ENCODE assay signal across 26 cellular contexts in genomic region chr16:29989111-29989858, GRCh38. TPM values are rescaled to one million over a fixed set of nuclear protein-coding genes. Genes with fewer than 3 reads are reported as not detected.
DNase-seq lines count a peak whose midpoint lies in the region; ATAC-seq and TF ChIP-seq lines count a peak whose summit lies in the region.
"Had no signal": no experiment of that assay in that cellular context is flagged by ENCODE, and none has a peak within 500 bp of the region (broad histone marks: within the 10 kb centered on the region; RNA-seq: fewer than 3 reads in every experiment).

No MANE protein-coding gene starts in this region.

- peak overlapping the region; percentile 43 to 76 (median 74); a peak in 4 of 7 replicates for H3K27ac Mint-ChIP-seq in H9
- H3K27ac Mint-ChIP-seq in neural progenitor cell: peak overlapping the region; percentile 44
- no peak overlapping the region for H3K27ac Mint-ChIP-seq in activated T-helper 2 cell treated with anti-CD3 and anti-CD28 coated beads, Interferon-gamma antibody, Interleukin-2, Interleukin-4, amounts not matched to agents 10 μg/mL and 5 μg/mL and 100 μg/mL, durations not matched to agents 14 hours and 24 hours and 36 hours
- H3K27ac Mint-ChIP-seq: activated T-helper 17 cell treated with anti-CD3 and anti-CD28 coated beads, Interleukin-2, amount 50 U/mL, for 72 hours; T-helper 17 cell had no signal

- H3K27me3 ChIP-seq in H9 (ENCODE audit: insufficient read depth, low read length) (no peaks in the 10 kb centered on the region), colonic mucosa (no peaks in the 10 kb centered on the region), neural progenitor cell (no peaks in the 10 kb centered on the region), smooth muscle cell (ENCODE audit: low read depth) (no peaks in the 10 kb centered on the region)
- H3K27me3 ChIP-seq: gastrocnemius medialis, testis had no signal

- H3K9ac ChIP-seq in H9 (ENCODE audit: extremely low read depth, insufficient read length, low read length): no peak overlapping the region
- peak overlapping the region in 1 of 2 donors; percentile 42 for H3K9ac ChIP-seq in colonic mucosa (ENCODE audit: low read depth in 2 of 2, low read length in 2 of 2)
- no peak overlapping the region for H3K9ac ChIP-seq in neural progenitor cell
- H3K9ac ChIP-seq in smooth muscle cell (ENCODE audit: low read depth): no peak overlapping the region

- no peak overlapping the region for H3K14ac ChIP-seq in H9 (ENCODE audit: insufficient read depth, low read length)

- no peak overlapping the region for H3K23ac ChIP-seq in H9 (ENCODE audit: insufficient read length, low read depth, low read length)

- ATAC-seq in HG02798 (IDR thresholded peaks at IDR 0.05; ENCODE audit: poor library complexity, unreplicated experiment): no peak
- no peak for ATAC-seq in GM18519 (IDR thresholded peaks at IDR 0.05; ENCODE audit: low FRiP score, unreplicated experiment)
- ATAC-seq: activated T-helper 17 cell treated with anti-CD3 and anti-CD28 coated beads, Interleukin-2, amount 50 U/mL, for 72 hours; effector memory CD8-positive, alpha-beta T cell; gastrocnemius medialis; T-helper 17 cell had no signal

- H4K8ac ChIP-seq in H9 (replicated peaks; ENCODE audit: insufficient read length, low read depth, low read length): no peak overlapping the region

- no peaks in the 10 kb centered on the region for H3K79me2 ChIP-seq in H9 (ENCODE audit: insufficient read depth, low read length)
- H3K79me2 ChIP-seq in neural progenitor cell (ENCODE audit: low read depth): no peaks in the 10 kb centered on the region
- no peaks in the 10 kb centered on the region for H3K79me2 ChIP-seq in smooth muscle cell (ENCODE audit: low read depth)

- TF ChIP-seq CTCF in 22Rv1 (IDR thresholded peaks at IDR 0.05) (no peak), H9 (conservative IDR thresholded peaks at IDR 0.05) (no peak), colonic mucosa (IDR thresholded peaks at IDR 0.05) (no peak), neural progenitor cell (IDR thresholded peaks at IDR 0.05) (no peak), smooth muscle cell (IDR thresholded peaks at IDR 0.05; ENCODE audit: borderline replicate concordance, insufficient read depth, poor library complexity, severe bottlenecking) (no peak)

- H3K18ac ChIP-seq in H9 (ENCODE audit: insufficient read length, low read depth, low read length): no peak overlapping the region

- no peak overlapping the region for H3K4me3 Mint-ChIP-seq in H9
- H3K4me3 Mint-ChIP-seq in neural progenitor cell: peak overlapping the region; percentile 4
- no peak overlapping the region for H3K4me3 Mint-ChIP-seq in activated T-helper 2 cell treated with anti-CD3 and anti-CD28 coated beads, Interferon-gamma antibody, Interleukin-2, Interleukin-4, amounts not matched to agents 10 μg/mL and 5 μg/mL and 100 μg/mL, durations not matched to agents 14 hours and 24 hours and 36 hours (ENCODE audit: low read depth)
- H3K4me3 Mint-ChIP-seq: activated T-helper 17 cell treated with anti-CD3 and anti-CD28 coated beads, Interleukin-2, amount 50 U/mL, for 72 hours; CD14-positive monocyte; effector memory CD8-positive, alpha-beta T cell; T-helper 17 cell had no signal

- H3K27ac ChIP-seq in 22Rv1: peak overlapping the region; percentile 99
- no peak overlapping the region for H3K27ac ChIP-seq in H9 (ENCODE audit: insufficient read length, low read depth, low read length)
- peak overlapping the region; percentile 65 for H3K27ac ChIP-seq in colonic mucosa
- H3K27ac ChIP-seq in neural progenitor cell: no peak overlapping the region
- H3K27ac ChIP-seq in smooth muscle cell (ENCODE audit: low read depth): no peak overlapping the region
- H3K27ac ChIP-seq: gastrocnemius medialis, SK-N-MC, skin epidermis, testis, VCaP had no signal

- H3K27me3 Mint-ChIP-seq in H9 (ENCODE audit: low read depth): no peaks in the 10 kb centered on the region; the same call in 1 of the 2 replicates
- peaks cover 6% of the 10 kb centered on the region for H3K27me3 Mint-ChIP-seq in neural progenitor cell (ENCODE audit: insufficient read depth, low read depth)
- H3K27me3 Mint-ChIP-seq in activated T-helper 2 cell treated with anti-CD3 and anti-CD28 coated beads, Interferon-gamma antibody, Interleukin-2, Interleukin-4, amounts not matched to agents 10 μg/mL and 5 μg/mL and 100 μg/mL, durations not matched to agents 14 hours and 24 hours and 36 hours (ENCODE audit: low read depth): no peaks in the 10 kb centered on the region
- H3K27me3 Mint-ChIP-seq: activated T-helper 17 cell treated with anti-CD3 and anti-CD28 coated beads, Interleukin-2, amount 50 U/mL, for 72 hours; effector memory CD8-positive, alpha-beta T cell; T-helper 17 cell had no signal

- no peaks in the 10 kb centered on the region for H4K20me1 ChIP-seq in H9 (ENCODE audit: control insufficient read depth, insufficient read depth, insufficient read length)
- H4K20me1 ChIP-seq in neural progenitor cell (ENCODE audit: low read depth): no peaks in the 10 kb centered on the region
- no peaks in the 10 kb centered on the region for H4K20me1 ChIP-seq in smooth muscle cell (ENCODE audit: low read depth)

- H3F3A ChIP-seq in neural progenitor cell (ENCODE audit: low read depth): peaks cover 4% of the 10 kb centered on the region
- peaks cover 4% of the 10 kb centered on the region for H3F3A ChIP-seq in smooth muscle cell (ENCODE audit: low read depth)

- no peak overlapping the region for H2AK5ac ChIP-seq in H9 (ENCODE audit: insufficient read length, low read length)

- H3K79me1 ChIP-seq in H9 (ENCODE audit: insufficient read depth, low read depth, low read length, poor library complexity, severe bottlenecking): no peaks in the 10 kb centered on the region

- H4K5ac ChIP-seq in H9 (ENCODE audit: insufficient read length, low read depth, low read length): no peak overlapping the region

- H2BK15ac ChIP-seq in H9 (ENCODE audit: low read depth, low read length): no peak overlapping the region

- H3K56ac ChIP-seq in H9 (ENCODE audit: insufficient read length, low read depth, low read length): no peak overlapping the region

- H3K4me2 ChIP-seq in H9 (ENCODE audit: insufficient read depth, insufficient read length, low read length) (no peak overlapping the region), neural progenitor cell (no peak overlapping the region), smooth muscle cell (no peak overlapping the region)

- H4K91ac ChIP-seq in H9 (ENCODE audit: insufficient read length, low read depth, low read length): no peak overlapping the region

- H2AFZ ChIP-seq in H9 (ENCODE audit: low read length): no peak overlapping the region
- no peak overlapping the region for H2AFZ ChIP-seq in neural progenitor cell (replicated peaks)
- H2AFZ ChIP-seq in smooth muscle cell (ENCODE audit: low read depth): no peak overlapping the region

- H2BK12ac ChIP-seq in H9 (ENCODE audit: insufficient read length, low read depth, low read length): no peak overlapping the region

- H3K23me2 ChIP-seq in H9 (ENCODE audit: insufficient read length, low read depth, low read length, poor library complexity, severe bottlenecking): no peaks in the 10 kb centered on the region

- H3K4me3 ChIP-seq in colonic mucosa (no peak overlapping the region), neural progenitor cell (no peak overlapping the region), smooth muscle cell (no peak overlapping the region)
- H3K4me3 ChIP-seq: gastrocnemius medialis, SK-N-MC, skin epidermis, testis had no signal

- intact Hi-C loops in colonic mucosa (cut with DNase I): no loop called here
- intact Hi-C loops in activated T-helper 2 cell treated with anti-CD3 and anti-CD28 coated beads, Interferon-gamma antibody, Interleukin-2, Interleukin-4, amounts not matched to agents 10 μg/mL and 5 μg/mL and 100 μg/mL, durations not matched to agents 14 hours and 24 hours and 36 hours (cut with micrococcal nuclease): no loop called here

- H3K4me1 ChIP-seq in H9 (ENCODE audit: insufficient read depth, low read length): no peaks in the 10 kb centered on the region
- H3K4me1 ChIP-seq in colonic mucosa: peaks cover 4% of the 10 kb centered on the region
- H3K4me1 ChIP-seq in neural progenitor cell: peaks cover under 1% of the 10 kb centered on the region
- no peaks in the 10 kb centered on the region for H3K4me1 ChIP-seq in smooth muscle cell (ENCODE audit: low read depth)

- H2BK20ac ChIP-seq in H9 (ENCODE audit: low read depth, low read length, poor library complexity, severe bottlenecking): no peak overlapping the region

- no peak overlapping the region for H3T11ph ChIP-seq in H9 (ENCODE audit: low read length)

- no peak for DNase-seq in H9
- DNase-seq in colonic mucosa: no peak
- no peak for DNase-seq in neural progenitor cell (ENCODE audit: low spot score)
- DNase-seq in smooth muscle cell (lab: John Stamatoyannopoulos, UW; ENCODE audit: unreplicated experiment): no peak
- DNase-seq in activated T-helper 2 cell treated with anti-CD3 and anti-CD28 coated beads, Interferon-gamma antibody, Interleukin-2, Interleukin-4, amounts not matched to agents 10 μg/mL and 5 μg/mL and 100 μg/mL, durations not matched to agents 14 hours and 24 hours and 36 hours (ENCODE audit: low spot score): no peak
- DNase-seq: activated CD4-positive, alpha-beta T cell treated with anti-CD3 and anti-CD28 coated beads, Interleukin-2, amount 50 U/mL, for 1 hour; DMS 273 treated with DMSO at 0.1 percent for 48 hours; effector memory CD8-positive, alpha-beta T cell; gastrocnemius medialis; hypothalamus; IMR-90; NCI-H1092 treated with DMSO at 0.1 percent for 48 hours; NCI-H2029; NCI-H2227 treated with DMSO at 0.1 percent for 48 hours; RPMI8226; stimulated activated CD4-positive, alpha-beta T cell treated with anti-CD3 and anti-CD28 coated beads, Interleukin-2, amount 100 ng/mL, for 24 hours; T-helper 17 cell; testis had no signal

- peaks cover 8% of the 10 kb centered on the region for H3K36me3 ChIP-seq in colonic mucosa
- no peaks in the 10 kb centered on the region for H3K36me3 ChIP-seq in neural progenitor cell
- no peaks in the 10 kb centered on the region for H3K36me3 ChIP-seq in smooth muscle cell (ENCODE audit: low read depth)

- H2BK5ac ChIP-seq in H9 (ENCODE audit: insufficient read length, low read length): no peak overlapping the region

- peaks cover 26 to 73% (median 65%) of the 10 kb centered on the region in 3 experiments for H3K36me3 Mint-ChIP-seq in H9 (ENCODE audit: insufficient read depth in 1 of 3, low read depth in 3 of 3)
- peaks cover 25% of the 10 kb centered on the region for H3K36me3 Mint-ChIP-seq in neural progenitor cell
- H3K36me3 Mint-ChIP-seq in activated T-helper 2 cell treated with anti-CD3 and anti-CD28 coated beads, Interferon-gamma antibody, Interleukin-2, Interleukin-4, amounts not matched to agents 10 μg/mL and 5 μg/mL and 100 μg/mL, durations not matched to agents 14 hours and 24 hours and 36 hours (ENCODE audit: low read depth): peaks cover 69% of the 10 kb centered on the region

- H3K9me3 Mint-ChIP-seq in H9 (no peaks in the 10 kb centered on the region), neural progenitor cell (no peaks in the 10 kb centered on the region)
- H3K9me3 Mint-ChIP-seq in activated T-helper 2 cell treated with anti-CD3 and anti-CD28 coated beads, Interferon-gamma antibody, Interleukin-2, Interleukin-4, amounts not matched to agents 10 μg/mL and 5 μg/mL and 100 μg/mL, durations not matched to agents 14 hours and 24 hours and 36 hours: no peaks in the 10 kb centered on the region
- H3K9me3 Mint-ChIP-seq: activated T-helper 17 cell treated with anti-CD3 and anti-CD28 coated beads, Interleukin-2, amount 50 U/mL, for 72 hours; CD14-positive monocyte; effector memory CD8-positive, alpha-beta T cell had no signal

- no peak overlapping the region for H3K4ac ChIP-seq in H9 (ENCODE audit: low read depth, low read length)

- no peaks in the 10 kb centered on the region for H3K9me3 ChIP-seq in H9 (ENCODE audit: control insufficient read depth, low read depth, low read length)
- H3K9me3 ChIP-seq in colonic mucosa: no peaks in the 10 kb centered on the region
- H3K9me3 ChIP-seq in neural progenitor cell (ENCODE audit: low read depth): no peaks in the 10 kb centered on the region
- no peaks in the 10 kb centered on the region for H3K9me3 ChIP-seq in smooth muscle cell (replicated peaks; ENCODE audit: low read depth)
- H3K9me3 ChIP-seq: gastrocnemius medialis, testis had no signal

- H3K4me1 Mint-ChIP-seq in H9 (peaks cover 2% of the 10 kb centered on the region in 2 experiments), neural progenitor cell (peaks cover 11% of the 10 kb centered on the region)
- H3K4me1 Mint-ChIP-seq in activated T-helper 2 cell treated with anti-CD3 and anti-CD28 coated beads, Interferon-gamma antibody, Interleukin-2, Interleukin-4, amounts not matched to agents 10 μg/mL and 5 μg/mL and 100 μg/mL, durations not matched to agents 14 hours and 24 hours and 36 hours (ENCODE audit: low read depth): peaks cover 5% of the 10 kb centered on the region

- H2BK120ac ChIP-seq in H9 (ENCODE audit: low read depth, low read length, poor library complexity, severe bottlenecking): no peak overlapping the region

- no CpG with 5 or more reads among the region's 23 CpGs for WGBS in H9 (ENCODE audit: extremely low coverage, insufficient read length, low lambda C conversion rate)
- WGBS in smooth muscle cell (ENCODE audit: low lambda C conversion rate): 94% methylated on average over 23 of the region's 23 CpGs

RNA-seq across cellular contexts. Expression of gene HIRIP3, which starts 6.1 kb away (rescaled TPM):
- 18.5 and 21.6 TPM in 2 replicates for total RNA-seq in H9 (2021)
- total RNA-seq in colonic mucosa: 10 to 100 TPM in 1 of 2 donors, 1 to 10 TPM in 1; 7.5 to 18.4 TPM
- 4.7 and 14.1 TPM in 2 replicates for total RNA-seq in neural progenitor cell (ENCODE audit: low replicate concordance)
- 11.3 and 17.0 TPM in 2 replicates for total RNA-seq in smooth muscle cell
- 13.2 and 13.9 TPM in 2 replicates for polyA plus RNA-seq in smooth muscle cell
- total RNA-seq in activated T-helper 2 cell treated with anti-CD3 and anti-CD28 coated beads, Interferon-gamma antibody, Interleukin-2, Interleukin-4, amounts not matched to agents 10 μg/mL and 5 μg/mL and 100 μg/mL, durations not matched to agents 14 hours and 24 hours and 36 hours: 40.3 and 40.7 TPM in 2 replicates

RNA-seq across cellular contexts. Expression of gene INO80E, which starts 6.8 kb away (rescaled TPM):
- total RNA-seq in H9 (2021) (94.1 and 101 TPM in 2 replicates), colonic mucosa (10 to 100 TPM; 46.9 to 80.2 TPM), neural progenitor cell (ENCODE audit: low replicate concordance) (104 and 129 TPM in 2 replicates), smooth muscle cell (92.2 and 181 TPM in 2 replicates)
- 17.7 and 19.3 TPM in 2 replicates for polyA plus RNA-seq in smooth muscle cell
- 112 and 119 TPM in 2 replicates for total RNA-seq in activated T-helper 2 cell treated with anti-CD3 and anti-CD28 coated beads, Interferon-gamma antibody, Interleukin-2, Interleukin-4, amounts not matched to agents 10 μg/mL and 5 μg/mL and 100 μg/mL, durations not matched to agents 14 hours and 24 hours and 36 hours

RNA-seq across cellular contexts. Expression of gene TAOK2, which starts 15.6 kb away (rescaled TPM):
- total RNA-seq in H9 (2021): 43.1 and 43.9 TPM in 2 replicates
- 10 to 100 TPM; 37.4 to 62.3 TPM for total RNA-seq in colonic mucosa
- 13.8 and 49.9 TPM in 2 replicates for total RNA-seq in neural progenitor cell (ENCODE audit: low replicate concordance)
- total RNA-seq in smooth muscle cell: 26.2 and 26.8 TPM in 2 replicates
- polyA plus RNA-seq in smooth muscle cell: 26.0 TPM in 2 replicates
- total RNA-seq in activated T-helper 2 cell treated with anti-CD3 and anti-CD28 coated beads, Interferon-gamma antibody, Interleukin-2, Interleukin-4, amounts not matched to agents 10 μg/mL and 5 μg/mL and 100 μg/mL, durations not matched to agents 14 hours and 24 hours and 36 hours: 36.0 and 36.5 TPM in 2 replicates

RNA-seq across cellular contexts. Expression of gene DOC2A, which starts 21.5 kb away (rescaled TPM):
- total RNA-seq in H9 (2021) (10.2 and 12.2 TPM in 2 replicates), colonic mucosa (10 to 100 TPM in 1 of 2 donors, 1 to 10 TPM in 1; 4.8 to 12.9 TPM), neural progenitor cell (ENCODE audit: low replicate concordance) (3.1 and 8.1 TPM in 2 replicates), smooth muscle cell (0.09 TPM in 1 of 2 replicates, not detected in the other)
- polyA plus RNA-seq in smooth muscle cell: not detected in 2 replicates
- total RNA-seq in activated T-helper 2 cell treated with anti-CD3 and anti-CD28 coated beads, Interferon-gamma antibody, Interleukin-2, Interleukin-4, amounts not matched to agents 10 μg/mL and 5 μg/mL and 100 μg/mL, durations not matched to agents 14 hours and 24 hours and 36 hours: 0.87 and 1.2 TPM in 2 replicates
- total RNA-seq: gastrocnemius medialis had no signal

RNA-seq across cellular contexts. Expression of gene TMEM219, which starts 27.4 kb away (rescaled TPM):
- total RNA-seq in H9 (2021): 82.1 and 89.1 TPM in 2 replicates
- total RNA-seq in colonic mucosa: 100 to 1,000 TPM; 149 to 174 TPM
- 50.7 and 123 TPM in 2 replicates for total RNA-seq in neural progenitor cell (ENCODE audit: low replicate concordance)
- total RNA-seq in smooth muscle cell: 99.2 and 107 TPM in 2 replicates
- 176 and 186 TPM in 2 replicates for polyA plus RNA-seq in smooth muscle cell
- total RNA-seq in activated T-helper 2 cell treated with anti-CD3 and anti-CD28 coated beads, Interferon-gamma antibody, Interleukin-2, Interleukin-4, amounts not matched to agents 10 μg/mL and 5 μg/mL and 100 μg/mL, durations not matched to agents 14 hours and 24 hours and 36 hours: 52.1 and 59.0 TPM in 2 replicates

Comparison
In these comparisons a context has a peak if more than half of its experiments do, and no peak if none do; other contexts are left out.
1. H3K27ac ChIP-seq: peak in 22Rv1 (single experiment) and colonic mucosa (single experiment); none in H9 (single experiment), neural progenitor cell (single experiment) and smooth muscle cell (single experiment).